Comparison of ENCODE assay signal across 31 cellular contexts in genomic region chr6:138038148-138038870, GRCh38.
DNase-seq lines count a peak whose midpoint lies in the region; ATAC-seq and TF ChIP-seq lines count a peak whose summit lies in the region.
"Had no signal": no experiment of that assay in that cellular context is flagged by ENCODE, and none has a peak within 500 bp of the region (broad histone marks: within the 10 kb centered on the region; RNA-seq: fewer than 3 reads in every experiment).

No MANE protein-coding gene starts in this region.

- no peak for TF ChIP-seq CTCF in HEK293 (tag by site-specific recombination; IDR thresholded peaks at IDR 0.05)

- DNase-seq in NCI-H1092 treated with DMSO at 0.1 percent for 48 hours (lab: John Stamatoyannopoulos, UW) (peak; percentile 20), NCI-H1092 (lab: John Stamatoyannopoulos, UW) (no peak), NCI-H2171 (lab: John Stamatoyannopoulos, UW) (peak; percentile 72), epithelial cell of prostate (ENCODE audit: low read depth, low spot score) (no peak), H4 (ENCODE audit: low spot score) (no peak)
- DNase-seq: activated CD4-positive, alpha-beta memory T cell treated with anti-CD3 and anti-CD28 coated beads for 36 hours; activated CD8-positive, alpha-beta memory T cell treated with anti-CD3 and anti-CD28 coated beads, Interleukin-2, amount 50 U/mL, for 48 hours; anterior cingulate cortex; CD4-positive, alpha-beta T cell; effector memory CD8-positive, alpha-beta T cell; HCEC 1CT; left lung; mesendoderm; NCI-H187 treated with DMSO at 0.1 percent for 48 hours; NK-92 treated with Interleukin-12 subunit alpha and Interleukin-12 subunit beta, amount 100 ng/mL, for 24 hours; PC-9; SJCRH30; small intestine; stimulated activated CD4-positive, alpha-beta T cell treated with anti-CD3 and anti-CD28 coated beads, Interleukin-1b, Interleukin-23, amount 100 ng/mL, for 48 hours; T-cell; upper lobe of left lung had no signal

- H3K27ac ChIP-seq in HEK293 (ENCODE audit: extremely low read depth, low read depth, low read length) (no peak overlapping the region), epithelial cell of prostate (peak overlapping the region; percentile 99)
- H3K27ac ChIP-seq: cardiac muscle cell, coronary artery, hepatocyte, left lung, neutrophil, PC-9, SJCRH30, upper lobe of left lung had no signal

- H3K9me3 ChIP-seq in HEK293 (ENCODE audit: control insufficient read depth, insufficient read depth, low read depth, low read length), result no peaks in the 10 kb centered on the region
- H3K9me3 ChIP-seq: neutrophil, upper lobe of left lung had no signal

- H3K36me3 ChIP-seq in HEK293 (ENCODE audit: control insufficient read depth in 2 of 2, insufficient read depth in 1 of 2, low read length in 2 of 2), result no peaks in the 10 kb centered on the region
- H3K36me3 ChIP-seq: cardiac muscle cell, left lung, neutrophil, SJCRH30, upper lobe of left lung had no signal

- CTCF ChIA-PET in HEK293 (lab: Yijun Ruan, JAX), result interaction anchor here (0.8 to 1.0 kb wide), 2 partner anchors 32 to 35 kb away, joined by 3 read pairs; no protein-coding TSS in a partner anchor

- H3K4me3 ChIP-seq in HEK293 (ENCODE audit: low read depth, low read length), result no peak overlapping the region
- H3K4me3 ChIP-seq: cardiac muscle cell, coronary artery, hepatocyte, left lung, PC-9, SJCRH30, upper lobe of left lung had no signal

- POLR2A ChIA-PET in HEK293 (lab: Yijun Ruan, JAX), result no interaction called here

- H3K4me1 ChIP-seq in HEK293 (ENCODE audit: control insufficient read depth, insufficient read depth, low read length), result 0 out of 2 replicates have a peak, but pooled peaks cover 6% of the 10 kb centered on the region
- H3K4me1 ChIP-seq: left lung, SJCRH30, upper lobe of left lung had no signal

- ATAC-seq in HG02610 (IDR thresholded peaks at IDR 0.05; ENCODE audit: unreplicated experiment) (no peak), GM18519 (IDR thresholded peaks at IDR 0.05; ENCODE audit: low FRiP score, unreplicated experiment) (no peak)
- ATAC-seq: activated CD4-positive, CD25-positive, alpha-beta regulatory T cell treated with anti-CD3 and anti-CD28 coated beads, Interleukin-2, amount 50 U/mL, for 24 hours; activated naive CD4-positive, alpha-beta T cell treated with anti-CD3 and anti-CD28 coated beads, Interleukin-2, amount 50 U/mL, for 72 hours; effector memory CD8-positive, alpha-beta T cell; esophagus mucosa; left lung; T-cell had no signal

TF ChIP-seq in HEK293, 187 proteins besides CTCF, POLR2A, EP300 and RAD21:
- TF ChIP-seq ZNF518A (tag by site-specific recombination; conservative IDR thresholded peaks at IDR 0.05; ENCODE audit: low read depth), result no peak
- peak; percentile 30; the same call in 1 of the 2 replicates for TF ChIP-seq ZNF664 (tag by site-specific recombination; IDR thresholded peaks at IDR 0.05)
- no peak for TF ChIP-seq ZNF433 (tag by site-specific recombination; IDR thresholded peaks at IDR 0.05; ENCODE audit: low read depth)

Comparison
In these comparisons a context has a peak if more than half of its experiments do, and no peak if none do; other contexts are left out.
1. DNase-seq: peak in NCI-H1092 treated with DMSO at 0.1 percent for 48 hours (single experiment) and NCI-H2171 (single experiment); none in NCI-H1092 (single experiment), epithelial cell of prostate (single experiment) and H4 (single experiment).